Comparison of ENCODE assay signal across 8 cellular contexts in the genomic region with DNA sequence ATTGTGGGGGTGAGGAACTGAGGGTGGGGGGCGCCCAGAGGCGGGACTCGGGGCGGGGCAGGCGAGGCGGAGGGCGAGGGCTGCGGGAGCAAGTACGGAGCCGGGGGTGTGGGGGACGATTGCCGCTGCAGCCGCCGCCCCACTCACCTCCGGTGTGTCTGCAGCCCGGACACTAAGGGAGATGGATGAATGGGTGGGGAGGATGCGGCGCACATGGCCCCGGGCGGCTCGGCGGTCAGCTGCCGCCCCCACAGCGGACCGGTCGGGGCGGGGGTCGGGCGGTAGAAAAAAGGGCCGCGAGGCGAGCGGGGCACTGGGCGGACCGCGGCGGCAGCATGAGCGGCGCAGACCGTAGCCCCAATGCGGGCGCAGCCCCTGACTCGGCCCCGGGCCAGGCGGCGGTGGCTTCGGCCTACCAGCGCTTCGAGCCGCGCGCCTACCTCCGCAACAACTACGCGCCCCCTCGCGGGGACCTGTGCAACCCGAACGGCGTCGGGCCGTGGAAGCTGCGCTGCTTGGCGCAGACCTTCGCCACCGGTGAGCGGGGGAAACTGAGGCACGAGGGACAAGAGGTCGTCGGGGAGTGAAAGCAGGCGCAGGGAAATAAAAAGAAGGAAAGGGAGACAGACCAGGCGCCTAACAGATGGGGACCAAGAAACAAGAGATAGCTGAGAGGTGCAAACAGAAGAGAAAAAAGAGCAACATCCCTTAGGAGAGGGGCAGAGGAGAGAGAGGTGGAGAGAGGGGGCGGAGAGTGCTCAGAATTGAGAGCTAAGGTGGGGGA.
DNase-seq lines count a peak whose midpoint lies in the region; FAIRE-seq and TF ChIP-seq lines count a peak whose summit lies in the region.

A gene with protein sequence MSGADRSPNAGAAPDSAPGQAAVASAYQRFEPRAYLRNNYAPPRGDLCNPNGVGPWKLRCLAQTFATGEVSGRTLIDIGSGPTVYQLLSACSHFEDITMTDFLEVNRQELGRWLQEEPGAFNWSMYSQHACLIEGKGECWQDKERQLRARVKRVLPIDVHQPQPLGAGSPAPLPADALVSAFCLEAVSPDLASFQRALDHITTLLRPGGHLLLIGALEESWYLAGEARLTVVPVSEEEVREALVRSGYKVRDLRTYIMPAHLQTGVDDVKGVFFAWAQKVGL (plus strand): TSS at position 313 of the 784 bp plus-strand sequence. CDS start 23 bp downstream, at position 336.

- no peak for TF ChIP-seq POLR2A in H54 (IDR thresholded peaks at IDR 0.05; ENCODE audit: low read depth, low read length)

- DNase-seq in ELR (ENCODE audit: low read depth) (peak; percentile 68), NAMALWA (ENCODE audit: low spot score) (peak; percentile 79), choroid plexus epithelial cell (ENCODE audit: low read depth) (peak; percentile 59), left kidney (ENCODE audit: low read depth, low spot score) (peak; percentile 85), H54 (ENCODE audit: insufficient read length, low spot score) (no peak), urothelium cell line (ENCODE audit: low spot score) (no peak)
- peak; percentile 53 to 70 for DNase-seq in activated CD4-positive, alpha-beta T cell treated with anti-CD3 and anti-CD28 coated beads for 4 hours
- DNase-seq in stimulated activated CD4-positive, alpha-beta T cell treated with anti-CD3 and anti-CD28 coated beads, Interleukin-4, amount 100 ng/mL, for 4 hours, result peak; percentile 56 to 74

- peak; percentile 66 for TF ChIP-seq CTCF in choroid plexus epithelial cell (conservative IDR thresholded peaks at IDR 0.05; ENCODE audit: low read depth, low read length)

- FAIRE-seq in H54 (lab: Jason Lieb, UNC) (no peak), urothelium cell line (lab: Jason Lieb, UNC) (no peak)

- H3K4me3 ChIP-seq in choroid plexus epithelial cell (ENCODE audit: low read depth, low read length), result peak within 1 kb of the TSS; percentile 24

Comparison
In these comparisons a context has a peak if more than half of its experiments do, and no peak if none do; other contexts are left out.
1. DNase-seq: peak in ELR (single experiment), NAMALWA (single experiment), activated CD4-positive, alpha-beta T cell treated with anti-CD3 and anti-CD28 coated beads for 4 hours (2 of 2), choroid plexus epithelial cell (single experiment), left kidney (single experiment) and stimulated activated CD4-positive, alpha-beta T cell treated with anti-CD3 and anti-CD28 coated beads, Interleukin-4, amount 100 ng/mL, for 4 hours (2 of 2); none in H54 (single experiment) and urothelium cell line (single experiment).